Comparison of ENCODE assay signal across 17 cellular contexts in genomic region chr2:127089466-127090235, GRCh38.
"Had no signal": no experiment of that assay in that cellular context is flagged by ENCODE, and none has a peak within 500 bp of the region (broad histone marks: within the 10 kb centered on the region; RNA-seq: fewer than 3 reads in every experiment).

No MANE protein-coding gene starts in this region.

- H3K4me3 ChIP-seq: coronary artery, esophagus squamous epithelium, ovary had no signal

- H3K4me3 Mint-ChIP-seq: activated CD4-positive, alpha-beta memory T cell treated with anti-CD3 and anti-CD28 coated beads for 36 hours; activated CD8-positive, alpha-beta memory T cell treated with anti-CD3 and anti-CD28 coated beads, Interleukin-2, amount 10 ng/mL, durations not matched to agents 7 days and 5 days; activated naive CD4-positive, alpha-beta T cell treated with anti-CD3 and anti-CD28 coated beads, Interleukin-2, amount 50 U/mL, for 24 hours; activated T-cell treated with anti-CD3 and anti-CD28 coated beads, Interleukin-2, amount 50 U/mL, for 24 hours; memory B cell; stimulated activated naive B cell treated with anti-CD40 and anti-IgM and Interleukin-4, amounts not matched to agents 10 μg/mL and 1 μg/mL and 100 μg/mL, for 72 hours; T-helper 1 cell treated with Interleukin-12 subunit alpha and Interleukin-12 subunit beta and Interleukin-4 antibody, amounts not matched to agents 30 μg/mL and 1 μg/mL, for 36 hours had no signal

- H3K27ac Mint-ChIP-seq: activated CD4-positive, alpha-beta memory T cell treated with anti-CD3 and anti-CD28 coated beads for 36 hours; activated CD8-positive, alpha-beta memory T cell treated with anti-CD3 and anti-CD28 coated beads, Interleukin-2, amount 10 ng/mL, durations not matched to agents 7 days and 5 days; activated naive CD4-positive, alpha-beta T cell treated with anti-CD3 and anti-CD28 coated beads, Interleukin-2, amount 50 U/mL, for 24 hours; activated T-cell treated with anti-CD3 and anti-CD28 coated beads, Interleukin-2, amount 50 U/mL, for 24 hours; memory B cell; T-helper 1 cell treated with Interleukin-12 subunit alpha and Interleukin-12 subunit beta and Interleukin-4 antibody, amounts not matched to agents 30 μg/mL and 1 μg/mL, for 36 hours had no signal

- H3K36me3 ChIP-seq: esophagus squamous epithelium, ovary had no signal

- H3K9me3 ChIP-seq: esophagus squamous epithelium, ovary had no signal

- H3K27ac ChIP-seq: coronary artery, WERI-Rb-1 had no signal

- H3K27me3 Mint-ChIP-seq: activated naive CD4-positive, alpha-beta T cell treated with anti-CD3 and anti-CD28 coated beads, Interleukin-2, amount 50 U/mL, for 24 hours; activated T-cell treated with anti-CD3 and anti-CD28 coated beads, Interleukin-2, amount 50 U/mL, for 24 hours; memory B cell had no signal

- DNase-seq: activated CD4-positive, alpha-beta memory T cell treated with anti-CD3 and anti-CD28 coated beads for 36 hours; activated CD8-positive, alpha-beta memory T cell treated with anti-CD3 and anti-CD28 coated beads, Interleukin-2, amount 10 ng/mL, durations not matched to agents 7 days and 5 days; activated T-cell treated with anti-CD3 and anti-CD28 coated beads, Interleukin-2, amount 50 U/mL, for 24 hours; caudate nucleus; effector CD4-positive, alpha-beta T cell; esophagus squamous epithelium; hippocampal formation; stimulated activated CD4-positive, alpha-beta T cell treated with anti-CD3 and anti-CD28 coated beads, Interleukin-4, amount 100 ng/mL, for 1 hour; stimulated activated naive B cell treated with anti-CD40 and anti-IgM and Interleukin-4, amounts not matched to agents 10 μg/mL and 1 μg/mL and 100 μg/mL, for 72 hours; trophoblast cell; WERI-Rb-1 had no signal

- ATAC-seq: activated CD8-positive, alpha-beta memory T cell treated with anti-CD3 and anti-CD28 coated beads, Interleukin-2, amount 10 ng/mL, durations not matched to agents 7 days and 5 days; left lobe of liver; stimulated activated naive B cell treated with anti-CD40 and anti-IgM and Interleukin-4, amounts not matched to agents 10 μg/mL and 1 μg/mL and 100 μg/mL, for 72 hours had no signal

- H3K27me3 ChIP-seq: esophagus squamous epithelium, ovary had no signal

- H3K9me3 Mint-ChIP-seq: activated CD4-positive, alpha-beta memory T cell treated with anti-CD3 and anti-CD28 coated beads for 36 hours; activated naive CD4-positive, alpha-beta T cell treated with anti-CD3 and anti-CD28 coated beads, Interleukin-2, amount 50 U/mL, for 24 hours; activated T-cell treated with anti-CD3 and anti-CD28 coated beads, Interleukin-2, amount 50 U/mL, for 24 hours; memory B cell; stimulated activated naive B cell treated with anti-CD40 and anti-IgM and Interleukin-4, amounts not matched to agents 10 μg/mL and 1 μg/mL and 100 μg/mL, for 72 hours; T-helper 1 cell treated with Interleukin-12 subunit alpha and Interleukin-12 subunit beta and Interleukin-4 antibody, amounts not matched to agents 30 μg/mL and 1 μg/mL, for 36 hours had no signal

- H3K36me3 Mint-ChIP-seq: activated CD4-positive, alpha-beta memory T cell treated with anti-CD3 and anti-CD28 coated beads for 36 hours; activated CD8-positive, alpha-beta memory T cell treated with anti-CD3 and anti-CD28 coated beads, Interleukin-2, amount 10 ng/mL, durations not matched to agents 7 days and 5 days; activated naive CD4-positive, alpha-beta T cell treated with anti-CD3 and anti-CD28 coated beads, Interleukin-2, amount 50 U/mL, for 24 hours; memory B cell had no signal
